ENCODE assay signal across 14 cellular contexts in the genomic region with DNA sequence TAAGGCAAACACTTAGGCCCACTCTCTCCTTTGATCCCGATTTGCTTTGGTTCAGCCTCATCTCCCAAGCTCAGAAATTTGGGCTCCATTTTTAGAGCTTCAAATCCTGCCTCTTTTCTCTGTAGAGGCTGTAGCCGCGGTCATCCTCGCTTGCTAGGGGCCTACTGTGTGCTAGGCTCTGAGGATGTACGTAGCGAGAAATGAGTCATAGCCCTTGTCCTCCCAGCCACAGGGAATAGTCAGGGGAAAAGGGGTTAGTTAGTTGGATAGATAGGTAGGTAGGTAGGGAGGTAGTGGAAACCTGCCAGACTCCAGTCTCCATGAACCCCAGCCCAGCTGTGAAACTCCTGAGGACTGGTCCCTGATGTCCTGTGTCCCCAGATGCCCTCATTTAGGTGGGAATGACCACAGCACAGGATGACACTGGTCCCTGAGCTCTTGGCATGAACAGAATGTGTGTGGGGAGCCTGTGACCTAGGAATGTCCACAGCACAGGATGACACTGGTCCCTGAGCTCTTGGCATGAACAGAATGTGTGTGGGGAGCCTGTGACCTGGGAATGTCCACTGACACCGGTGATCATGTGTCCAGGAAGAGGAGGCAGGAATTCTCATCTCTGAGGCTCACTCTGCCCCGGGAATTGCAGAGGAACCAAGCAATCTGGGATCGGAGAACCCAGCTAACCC.
"Had no signal": no experiment of that assay in that cellular context is flagged by ENCODE, and none has a peak within 500 bp of the region (broad histone marks: within the 10 kb centered on the region; RNA-seq: fewer than 3 reads in every experiment).

No MANE protein-coding gene starts in this region.

- H3K36me3 Mint-ChIP-seq: activated CD8-positive, alpha-beta memory T cell treated with anti-CD3 and anti-CD28 coated beads, Interleukin-2, amount 10 ng/mL, durations not matched to agents 7 days and 5 days had no signal

- H3K4me3 Mint-ChIP-seq: activated CD8-positive, alpha-beta memory T cell treated with anti-CD3 and anti-CD28 coated beads, Interleukin-2, amount 10 ng/mL, durations not matched to agents 7 days and 5 days; activated naive CD4-positive, alpha-beta T cell treated with anti-CD3 and anti-CD28 coated beads for 36 hours; neural crest cell had no signal

- H3K27ac Mint-ChIP-seq: activated CD8-positive, alpha-beta memory T cell treated with anti-CD3 and anti-CD28 coated beads, Interleukin-2, amount 10 ng/mL, durations not matched to agents 7 days and 5 days; activated naive CD4-positive, alpha-beta T cell treated with anti-CD3 and anti-CD28 coated beads for 36 hours; activated T-helper 2 cell treated with anti-CD3 and anti-CD28 coated beads, Interferon-gamma antibody, Interleukin-2, Interleukin-4, amounts not matched to agents 10 μg/mL and 5 μg/mL and 100 μg/mL, durations not matched to agents 14 hours and 24 hours and 36 hours had no signal

- H3K36me3 ChIP-seq: left ventricle myocardium inferior, pancreas had no signal

- ATAC-seq: activated CD8-positive, alpha-beta memory T cell treated with anti-CD3 and anti-CD28 coated beads, Interleukin-2, amount 10 ng/mL, durations not matched to agents 7 days and 5 days; pancreas; sciatic nerve had no signal

- FAIRE-seq: astrocyte, pancreas had no signal

- H3K4me1 ChIP-seq: left ventricle myocardium inferior, pancreas had no signal

- H3K9me3 ChIP-seq: left ventricle myocardium inferior, pancreas had no signal

- H3K4me3 ChIP-seq: left ventricle myocardium inferior, pancreas had no signal

- H3K27me3 ChIP-seq: pancreas had no signal

- H3K9me3 Mint-ChIP-seq: activated naive CD4-positive, alpha-beta T cell treated with anti-CD3 and anti-CD28 coated beads for 36 hours; activated T-helper 2 cell treated with anti-CD3 and anti-CD28 coated beads, Interferon-gamma antibody, Interleukin-2, Interleukin-4, amounts not matched to agents 10 μg/mL and 5 μg/mL and 100 μg/mL, durations not matched to agents 14 hours and 24 hours and 36 hours; neural crest cell had no signal

- DNase-seq: activated CD4-positive, alpha-beta T cell treated with anti-CD3 and anti-CD28 coated beads, Interleukin-2, amount 50 U/mL, for 48 hours; activated CD4-positive, CD25-positive, alpha-beta regulatory T cell treated with anti-CD3 and anti-CD28 coated beads, Interleukin-2, amount 50 U/mL, for 72 hours; activated CD8-positive, alpha-beta memory T cell treated with anti-CD3 and anti-CD28 coated beads, Interleukin-2, amount 10 ng/mL, durations not matched to agents 7 days and 5 days; activated naive CD4-positive, alpha-beta T cell treated with anti-CD3 and anti-CD28 coated beads for 36 hours; activated T-cell treated with anti-CD3 and anti-CD28 coated beads, Interleukin-2, amount 50 U/mL, for 1 hour; islet precursor cell; left ventricle myocardium inferior; pancreas; stimulated activated CD4-positive, alpha-beta T cell treated with anti-CD3 and anti-CD28 coated beads, Interleukin-12 subunit alpha, Interleukin-12 subunit beta, amount 100 ng/mL, for 4 hours; stimulated activated CD4-positive, alpha-beta T cell treated with anti-CD3 and anti-CD28 coated beads, Interleukin-2, amount 100 ng/mL, for 24 hours had no signal

- H3K27ac ChIP-seq: left ventricle myocardium inferior, pancreas had no signal
